ENCODE assay signal across 27 cellular contexts in the genomic region with DNA sequence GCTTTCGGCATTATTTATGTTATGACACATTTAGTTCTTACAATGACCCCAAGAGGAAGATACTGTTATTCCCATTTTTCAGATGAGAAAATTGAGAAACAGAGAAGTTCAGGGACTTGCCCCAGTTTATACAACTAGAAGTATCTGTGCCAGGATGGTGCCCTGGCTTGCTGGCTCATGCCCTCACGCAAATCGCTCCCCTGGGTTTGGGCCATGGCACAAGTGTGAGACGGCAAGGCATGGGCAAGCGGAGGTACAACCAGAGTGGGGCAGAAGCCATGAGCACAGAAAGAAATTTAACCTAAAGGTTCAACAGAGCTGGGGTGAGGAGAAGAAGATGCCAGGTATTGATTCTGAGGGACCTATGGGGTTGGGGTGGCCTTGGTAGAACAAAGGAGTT.
DNase-seq lines count a peak whose midpoint lies in the region; FAIRE-seq and TF ChIP-seq lines count a peak whose summit lies in the region.
"Had no signal": no experiment of that assay in that cellular context is flagged by ENCODE, and none has a peak within 500 bp of the region (broad histone marks: within the 10 kb centered on the region; RNA-seq: fewer than 3 reads in every experiment).

No MANE protein-coding gene starts in this region.

- CTCF ChIA-PET in H1 (lab: Charles Lee; ENCODE audit: partially characterized antibody) = interaction anchor here (0.8 to 1.1 kb wide), 2 partner anchors 20 to 136 kb away, joined by 3 read pairs; no protein-coding TSS in a partner anchor

- no peak overlapping the region for H2BK5ac ChIP-seq in H1 (ENCODE audit: low read depth, low read length)

- no peak for TF ChIP-seq CTCF in H1 (IDR thresholded peaks at IDR 0.05; ENCODE audit: control extremely low read depth in 1 of 3, insufficient read depth in 1 of 3, low read depth in 1 of 3, low read length in 3 of 3)
- TF ChIP-seq CTCF in BE2C (IDR thresholded peaks at IDR 0.05; ENCODE audit: low read depth, low read length) = no peak

- TF ChIP-seq RAD21 in H1 (IDR thresholded peaks at IDR 0.05 in 1 of 2, conservative IDR thresholded peaks at IDR 0.05 in 1 of 2; ENCODE audit: low read depth in 2 of 2, low read length in 2 of 2) = no peak

- H3K4ac ChIP-seq in H1 (replicated peaks; ENCODE audit: insufficient read length, low read depth, low read length) = no peak overlapping the region

- no peaks in the 10 kb centered on the region; a peak in 1 of 7 replicates for H3K27me3 ChIP-seq in H1 (replicated peaks in 1 of 4; ENCODE audit: control insufficient read depth in 3 of 4, extremely low read depth in 1 of 4, insufficient read depth in 3 of 4, low read length in 3 of 4)
- H3K27me3 ChIP-seq in BE2C = no peaks in the 10 kb centered on the region
- H3K27me3 ChIP-seq: BLaER1; BLaER1 treated with 17β-estradiol and CSF1 and Interleukin-3, amounts not matched to agents 10 nM and 100 nM had no signal

- H2BK12ac ChIP-seq in H1 (ENCODE audit: low read depth, low read length) = no peak overlapping the region

- no peak overlapping the region for H2BK120ac ChIP-seq in H1 (replicated peaks; ENCODE audit: low read depth, low read length)

- H3K4me3 ChIP-seq in H1 (ENCODE audit: extremely low read depth in 1 of 4, insufficient read depth in 2 of 4, low read depth in 3 of 4, low read length in 4 of 4) = no peak overlapping the region
- no peak overlapping the region for H3K4me3 ChIP-seq in BE2C (ENCODE audit: low read depth, low read length)
- H3K4me3 ChIP-seq: A549; BLaER1; BLaER1 treated with 17β-estradiol and CSF1 and Interleukin-3, amounts not matched to agents 10 nM and 100 nM had no signal

- no peaks in the 10 kb centered on the region for H3K79me2 ChIP-seq in H1 (ENCODE audit: control insufficient read depth in 1 of 2, insufficient read depth in 2 of 2, low read length in 2 of 2)

- FAIRE-seq in H1 (lab: Jason Lieb, UNC) = no peak
- FAIRE-seq: A549, D721Med had no signal

- no peaks in the 10 kb centered on the region for H3K79me1 ChIP-seq in H1 (ENCODE audit: low read depth, low read length)

- no peak overlapping the region for H3K56ac ChIP-seq in H1 (replicated peaks; ENCODE audit: insufficient read length, low read depth, low read length)

- no peaks in the 10 kb centered on the region for H3K4me1 ChIP-seq in H1 (replicated peaks in 1 of 4; ENCODE audit: control insufficient read depth in 3 of 4, insufficient read depth in 4 of 4, low read length in 3 of 4)
- no peaks in the 10 kb centered on the region for H3K4me1 ChIP-seq in BE2C
- H3K4me1 ChIP-seq: A549, BLaER1, Caco-2 had no signal

- DNase-seq in H1 (ENCODE audit: low read depth in 1 of 2, low spot score in 2 of 2) (no peak), BE2C (no peak)
- DNase-seq: 8988T; ACHN; AML-193; C1 segment of cervical spinal cord; Caco-2; Calu3; CD4-positive, alpha-beta memory T cell; CD4-positive, alpha-beta T cell; CD4-positive, CD25-positive, alpha-beta regulatory T cell; CD8-positive, alpha-beta memory T cell; CD8-positive, alpha-beta T cell; COR-L47; DMS 273 treated with DMSO at 0.1 percent for 48 hours; DMS153; DMS53; DMS79; DMS79 treated with DMSO at 0.1 percent for 48 hours; DND-41; EL had no signal

- no peak overlapping the region for H3K4me2 ChIP-seq in H1 (ENCODE audit: insufficient read depth in 1 of 2, low read depth in 2 of 2, low read length in 2 of 2)
- H3K4me2 ChIP-seq: A549; BLaER1; BLaER1 treated with 17β-estradiol and CSF1 and Interleukin-3, amounts not matched to agents 10 nM and 100 nM had no signal

- WGBS in H1 (ENCODE audit: extremely low coverage in 1 of 2, insufficient coverage in 1 of 2, insufficient read length in 1 of 2, insufficient replicate concordance in 2 of 2, low coverage in 1 of 2, low lambda C conversion rate in 2 of 2, missing lambda C conversion rate in 1 of 2), 2 experiments = 90% methylated on average over 5 of the region's 5 CpGs; no CpG with 5 or more reads in 1 of the 2 experiments

- no peak overlapping the region for H2BK20ac ChIP-seq in H1 (ENCODE audit: low read length)

- H3K36me3 ChIP-seq in H1 (ENCODE audit: control insufficient read depth in 2 of 4, insufficient read depth in 4 of 4, low read length in 3 of 4) = no peaks in the 10 kb centered on the region
- no peaks in the 10 kb centered on the region for H3K36me3 ChIP-seq in BE2C
- H3K36me3 ChIP-seq: BLaER1; BLaER1 treated with 17β-estradiol and CSF1 and Interleukin-3, amounts not matched to agents 10 nM and 100 nM had no signal

- no peaks in the 10 kb centered on the region for H3K9me3 ChIP-seq in H1 (ENCODE audit: insufficient read depth in 2 of 2, low read depth in 1 of 2, low read length in 1 of 2)
- no peaks in the 10 kb centered on the region; the same call in 1 of the 2 replicates for H3K9me3 ChIP-seq in BE2C
- H3K9me3 ChIP-seq: A549; BLaER1; BLaER1 treated with 17β-estradiol and CSF1 and Interleukin-3, amounts not matched to agents 10 nM and 100 nM; Caco-2 had no signal

- no peak overlapping the region for H2BK15ac ChIP-seq in H1 (ENCODE audit: low read length)

- no peak overlapping the region for H4K91ac ChIP-seq in H1 (replicated peaks; ENCODE audit: insufficient read length, low read length)

- no peak overlapping the region for H3K27ac ChIP-seq in H1 (ENCODE audit: low read depth, low read length)
- H3K27ac ChIP-seq: 22Rv1; A549; BLaER1; BLaER1 treated with 17β-estradiol and CSF1 and Interleukin-3, amounts not matched to agents 10 nM and 100 nM; C4-2B had no signal

- H4K8ac ChIP-seq in H1 (ENCODE audit: extremely low read depth, insufficient read depth, low read length) = no peak overlapping the region

- H2AK5ac ChIP-seq in H1 (ENCODE audit: low read depth, low read length) = no peak overlapping the region

- no peak overlapping the region for H3K9ac ChIP-seq in H1 (replicated peaks in 1 of 4; ENCODE audit: extremely low read depth in 1 of 4, low read depth in 3 of 4, low read length in 3 of 4)
- H3K9ac ChIP-seq: BLaER1; BLaER1 treated with 17β-estradiol and CSF1 and Interleukin-3, amounts not matched to agents 10 nM and 100 nM had no signal

- POLR2A ChIA-PET in H1 (lab: Charles Lee; ENCODE audit: partially characterized antibody) = no interaction called here

- no peak for TF ChIP-seq POLR2A in H1 (IDR thresholded peaks at IDR 0.05; ENCODE audit: control extremely low read depth in 1 of 2, low read depth in 2 of 2, low read length in 2 of 2)

- H3K23me2 ChIP-seq in H1 (ENCODE audit: low read depth, low read length) = no peaks in the 10 kb centered on the region; the same call in 1 of the 2 replicates

- 0 out of 2 replicates have a peak overlapping the region, but pooled peaks have one; percentile 17 for H2AFZ ChIP-seq in H1 (ENCODE audit: low read length)

- TF ChIP-seq EP300 in H1 (IDR thresholded peaks at IDR 0.05; ENCODE audit: borderline replicate concordance in 1 of 2, low read depth in 2 of 2, low read length in 2 of 2) = no peak

- no peaks in the 10 kb centered on the region for H4K20me1 ChIP-seq in H1 (replicated peaks in 1 of 2; ENCODE audit: control insufficient read depth in 1 of 2, insufficient read depth in 2 of 2, low read length in 2 of 2)
- H4K20me1 ChIP-seq: BLaER1; BLaER1 treated with 17β-estradiol and CSF1 and Interleukin-3, amounts not matched to agents 10 nM and 100 nM had no signal

- H3K23ac ChIP-seq in H1 (ENCODE audit: insufficient read length) = no peak overlapping the region

- no peak overlapping the region for H4K5ac ChIP-seq in H1 (ENCODE audit: insufficient read length, low read depth, low read length)

- peak overlapping the region; percentile 26 for H3K14ac ChIP-seq in H1 (ENCODE audit: insufficient read length)

- H3K18ac ChIP-seq in H1 (ENCODE audit: extremely low read depth, low read length) = no peak overlapping the region

TF ChIP-seq in H1, 55 proteins besides CTCF, POLR2A, EP300 and RAD21:
- TF ChIP-seq SP2 (IDR thresholded peaks at IDR 0.05; ENCODE audit: low read length) (no peak), SUZ12 (IDR thresholded peaks at IDR 0.05; ENCODE audit: low read length) (no peak), JUND (IDR thresholded peaks at IDR 0.05; ENCODE audit: low read length) (no peak), KDM4A (IDR thresholded peaks at IDR 0.05; ENCODE audit: low read depth, low read length, severe bottlenecking) (no peak), SIN3A (conservative IDR thresholded peaks at IDR 0.05 in 1 of 2, IDR thresholded peaks at IDR 0.05 in 1 of 2; ENCODE audit: low read depth in 1 of 2, low read length in 2 of 2) (no peak), ZNF274 (IDR thresholded peaks at IDR 0.05; ENCODE audit: borderline replicate concordance, extremely low read depth, low read length) (no peak), RNF2 (IDR thresholded peaks at IDR 0.05; ENCODE audit: borderline replicate concordance, low read depth, low read length, missing control alignments, poor library complexity, severe bottlenecking) (no peak), CHD1 (IDR thresholded peaks at IDR 0.05; ENCODE audit: low read depth, low read length) (no peak)
- TF ChIP-seq, protein P1, sequence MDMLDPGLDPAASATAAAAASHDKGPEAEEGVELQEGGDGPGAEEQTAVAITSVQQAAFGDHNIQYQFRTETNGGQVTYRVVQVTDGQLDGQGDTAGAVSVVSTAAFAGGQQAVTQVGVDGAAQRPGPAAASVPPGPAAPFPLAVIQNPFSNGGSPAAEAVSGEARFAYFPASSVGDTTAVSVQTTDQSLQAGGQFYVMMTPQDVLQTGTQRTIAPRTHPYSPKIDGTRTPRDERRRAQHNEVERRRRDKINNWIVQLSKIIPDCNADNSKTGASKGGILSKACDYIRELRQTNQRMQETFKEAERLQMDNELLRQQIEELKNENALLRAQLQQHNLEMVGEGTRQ (IDR thresholded peaks at IDR 0.05; ENCODE audit: low read length) = no peak
